2 cellular contexts compared by ENCODE assay signal in the genomic region with DNA sequence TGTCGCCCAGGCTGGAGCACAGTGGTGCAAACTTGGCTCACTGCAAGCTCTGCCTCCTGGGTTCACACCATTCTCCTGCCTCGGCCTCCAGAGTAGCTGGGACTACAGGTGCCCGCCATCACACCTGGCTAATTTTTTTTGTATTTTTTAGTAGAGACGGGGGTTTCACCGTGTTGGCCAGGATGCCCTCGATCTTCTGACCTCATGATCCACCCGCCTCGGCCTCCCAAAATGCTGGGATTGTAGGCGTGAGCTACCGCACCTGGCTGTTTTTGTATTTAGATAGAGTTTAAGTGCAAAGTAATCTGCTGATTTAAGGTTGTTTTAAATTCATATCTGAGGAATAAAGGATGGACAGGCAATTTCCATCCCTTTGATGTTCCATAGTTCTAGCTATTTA. TPM values are rescaled to one million over a fixed set of nuclear protein-coding genes. Genes with fewer than 3 reads are reported as not detected.
"Had no signal": no experiment of that assay in that cellular context is flagged by ENCODE, and none has a peak within 500 bp of the region (broad histone marks: within the 10 kb centered on the region; RNA-seq: fewer than 3 reads in every experiment).

No MANE protein-coding gene starts in this region.

RNA-seq across cellular contexts. Expression of a gene that starts 16.0 kb away (rescaled TPM):
- total RNA-seq: MCF 10A, NCI-H460 had no signal
